ENCODE assay signal across 22 cellular contexts in genomic region chr7:110868458-110868857, GRCh38.
"Had no signal": no experiment of that assay in that cellular context is flagged by ENCODE, and none has a peak within 500 bp of the region (broad histone marks: within the 10 kb centered on the region; RNA-seq: fewer than 3 reads in every experiment).

No MANE protein-coding gene starts in this region.

- H3K4me1 ChIP-seq: breast epithelium, heart left ventricle, suprapubic skin had no signal

- H3K27ac Mint-ChIP-seq: activated B cell treated with CpG ODN at 0.5 μM for 24 hours; activated CD4-positive, alpha-beta memory T cell treated with anti-CD3 and anti-CD28 coated beads, Interleukin-2, amount 10 ng/mL, durations not matched to agents 7 days and 5 days; activated CD8-positive, alpha-beta memory T cell treated with anti-CD3 and anti-CD28 coated beads, Interleukin-2, amount 10 ng/mL, durations not matched to agents 7 days and 5 days; activated naive CD8-positive, alpha-beta T cell treated with anti-CD3 and anti-CD28 coated beads for 36 hours; activated T-helper 17 cell treated with anti-CD3 and anti-CD28 coated beads, Interleukin-2, amount 50 U/mL, for 72 hours; dendritic cell treated with granulocyte-macrophage colony-stimulating factor and Interleukin-4, amounts not matched to agents 40 ng/mL and 50 ng/mL, for 4 days; naive B cell; stimulated activated naive CD8-positive, alpha-beta T cell treated with anti-CD3 and anti-CD28 coated beads, Interleukin-15, amount 100 ng/mL, for 72 hours; type B pancreatic cell had no signal

- H3K36me3 Mint-ChIP-seq: activated CD8-positive, alpha-beta memory T cell treated with anti-CD3 and anti-CD28 coated beads, Interleukin-2, amount 10 ng/mL, durations not matched to agents 7 days and 5 days; type B pancreatic cell had no signal

- H3K9me3 ChIP-seq: breast epithelium, mucosa of descending colon had no signal

- ATAC-seq: activated CD8-positive, alpha-beta memory T cell treated with anti-CD3 and anti-CD28 coated beads, Interleukin-2, amount 10 ng/mL, durations not matched to agents 7 days and 5 days; activated T-helper 17 cell treated with anti-CD3 and anti-CD28 coated beads, Interleukin-2, amount 50 U/mL, for 72 hours; heart left ventricle; left ventricle myocardium superior; mucosa of descending colon; stimulated activated naive CD8-positive, alpha-beta T cell treated with anti-CD3 and anti-CD28 coated beads, Interleukin-15, amount 100 ng/mL, for 72 hours had no signal

- H3K9me3 Mint-ChIP-seq: dendritic cell treated with granulocyte-macrophage colony-stimulating factor and Interleukin-4, amounts not matched to agents 40 ng/mL and 50 ng/mL, for 4 days; neural crest cell; type B pancreatic cell had no signal

- H3K4me3 ChIP-seq: breast epithelium, heart left ventricle, mucosa of descending colon, suprapubic skin had no signal

- H3K4me1 Mint-ChIP-seq: activated B cell treated with CpG ODN at 0.5 μM for 24 hours; activated CD4-positive, alpha-beta memory T cell treated with anti-CD3 and anti-CD28 coated beads, Interleukin-2, amount 10 ng/mL, durations not matched to agents 7 days and 5 days; activated CD8-positive, alpha-beta memory T cell treated with anti-CD3 and anti-CD28 coated beads, Interleukin-2, amount 10 ng/mL, durations not matched to agents 7 days and 5 days; activated T-helper 17 cell treated with anti-CD3 and anti-CD28 coated beads, Interleukin-2, amount 50 U/mL, for 72 hours; naive B cell; stimulated activated naive CD8-positive, alpha-beta T cell treated with anti-CD3 and anti-CD28 coated beads, Interleukin-15, amount 100 ng/mL, for 72 hours had no signal

- H3K27me3 ChIP-seq: breast epithelium, heart left ventricle, suprapubic skin had no signal

- DNase-seq: activated B cell treated with CpG ODN at 0.5 μM for 24 hours; activated CD4-positive, alpha-beta memory T cell treated with anti-CD3 and anti-CD28 coated beads, Interleukin-2, amount 10 ng/mL, durations not matched to agents 7 days and 5 days; activated CD4-positive, alpha-beta T cell treated with anti-CD3 and anti-CD28 coated beads for 48 hours; activated CD8-positive, alpha-beta memory T cell treated with anti-CD3 and anti-CD28 coated beads, Interleukin-2, amount 10 ng/mL, durations not matched to agents 7 days and 5 days; activated naive CD4-positive, alpha-beta T cell; activated naive CD8-positive, alpha-beta T cell treated with anti-CD3 and anti-CD28 coated beads for 36 hours; cerebellar nuclear complex; effector memory CD4-positive, alpha-beta T cell; heart left ventricle; left ventricle myocardium superior; mucosa of descending colon; naive B cell; stimulated activated CD4-positive, alpha-beta T cell treated with anti-CD3 and anti-CD28 coated beads, Interleukin-4, amount 100 ng/mL, for 1 hour; stimulated activated naive CD8-positive, alpha-beta T cell treated with anti-CD3 and anti-CD28 coated beads, Interleukin-15, amount 100 ng/mL, for 72 hours; T-helper 1 cell; T-helper 9 cell had no signal

- H3K27ac ChIP-seq: breast epithelium, heart left ventricle, suprapubic skin had no signal

- H3K36me3 ChIP-seq: breast epithelium, heart left ventricle, suprapubic skin had no signal

- H3K27me3 Mint-ChIP-seq: activated B cell treated with CpG ODN at 0.5 μM for 24 hours; activated CD4-positive, alpha-beta memory T cell treated with anti-CD3 and anti-CD28 coated beads, Interleukin-2, amount 10 ng/mL, durations not matched to agents 7 days and 5 days; activated CD8-positive, alpha-beta memory T cell treated with anti-CD3 and anti-CD28 coated beads, Interleukin-2, amount 10 ng/mL, durations not matched to agents 7 days and 5 days; activated naive CD8-positive, alpha-beta T cell treated with anti-CD3 and anti-CD28 coated beads for 36 hours; activated T-helper 17 cell treated with anti-CD3 and anti-CD28 coated beads, Interleukin-2, amount 50 U/mL, for 72 hours; dendritic cell treated with granulocyte-macrophage colony-stimulating factor and Interleukin-4, amounts not matched to agents 40 ng/mL and 50 ng/mL, for 4 days; naive B cell; stimulated activated naive CD8-positive, alpha-beta T cell treated with anti-CD3 and anti-CD28 coated beads, Interleukin-15, amount 100 ng/mL, for 72 hours; type B pancreatic cell had no signal

- H3K4me3 Mint-ChIP-seq: activated B cell treated with CpG ODN at 0.5 μM for 24 hours; activated CD4-positive, alpha-beta memory T cell treated with anti-CD3 and anti-CD28 coated beads, Interleukin-2, amount 10 ng/mL, durations not matched to agents 7 days and 5 days; activated CD8-positive, alpha-beta memory T cell treated with anti-CD3 and anti-CD28 coated beads, Interleukin-2, amount 10 ng/mL, durations not matched to agents 7 days and 5 days; activated naive CD8-positive, alpha-beta T cell treated with anti-CD3 and anti-CD28 coated beads for 36 hours; activated T-helper 17 cell treated with anti-CD3 and anti-CD28 coated beads, Interleukin-2, amount 50 U/mL, for 72 hours; dendritic cell treated with granulocyte-macrophage colony-stimulating factor and Interleukin-4, amounts not matched to agents 40 ng/mL and 50 ng/mL, for 4 days; naive B cell; neural crest cell; stimulated activated naive CD8-positive, alpha-beta T cell treated with anti-CD3 and anti-CD28 coated beads, Interleukin-15, amount 100 ng/mL, for 72 hours; type B pancreatic cell had no signal
